Comparison of ENCODE assay signal across 8 cellular contexts in the genomic region with DNA sequence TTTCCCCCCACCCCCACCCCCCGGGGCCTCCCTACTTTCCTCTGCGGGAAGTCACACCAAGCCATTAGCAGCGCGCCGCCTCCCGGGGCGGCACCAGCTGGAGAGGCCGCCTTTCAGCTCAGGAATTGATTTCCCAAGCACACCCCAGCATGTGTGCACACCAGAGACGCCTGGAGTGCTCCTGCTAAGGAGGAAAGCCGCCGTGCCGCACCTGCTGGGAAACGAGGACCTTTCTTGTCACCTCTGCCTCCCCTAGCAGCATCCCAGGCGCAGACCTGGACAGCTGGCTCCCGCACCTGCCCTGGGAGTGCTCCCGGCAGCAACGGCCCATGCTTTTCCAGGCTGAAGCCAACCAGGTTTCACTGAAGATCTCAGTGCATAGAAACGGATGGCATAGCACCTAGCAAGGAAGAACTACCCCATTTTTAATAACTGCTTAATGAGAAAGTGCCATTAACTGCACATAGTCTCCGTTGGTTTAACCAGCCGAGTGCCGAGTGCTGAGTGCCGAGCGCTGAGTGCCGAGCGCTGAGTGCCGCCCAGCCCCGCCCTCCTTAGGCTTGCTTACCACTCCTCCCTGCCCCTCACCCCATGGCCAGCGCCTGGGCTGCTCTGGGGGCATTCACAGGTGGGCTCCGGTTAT.
DNase-seq lines count a peak whose midpoint lies in the region; ATAC-seq and TF ChIP-seq lines count a peak whose summit lies in the region.

No MANE protein-coding gene starts in this region.

- H3K27me3 ChIP-seq in AG04450 (ENCODE audit: control insufficient read depth, insufficient read depth, low read length) (peaks cover 12% of the 10 kb centered on the region), ascending aorta (no peaks in the 10 kb centered on the region), iPS-18a (ENCODE audit: control insufficient read depth, insufficient read depth, low read length) (peaks cover 29% of the 10 kb centered on the region)

- H3K4me3 ChIP-seq in AG04450 (ENCODE audit: low read depth, low read length): peak overlapping the region; percentile 48
- H3K4me3 ChIP-seq in ascending aorta: peak overlapping the region; percentile 43 to 65
- peak overlapping the region; percentile 53 for H3K4me3 ChIP-seq in iPS-18a (ENCODE audit: low read length)
- peak overlapping the region; percentile 32 for H3K4me3 ChIP-seq in skeletal muscle cell (ENCODE audit: low read depth, low read length)

- H3K9me3 ChIP-seq in AG04450 (ENCODE audit: control insufficient read depth, insufficient read depth, low read length): peaks cover 3% of the 10 kb centered on the region
- H3K9me3 ChIP-seq in ascending aorta: no peaks in the 10 kb centered on the region
- H3K9me3 ChIP-seq in iPS-18a (ENCODE audit: control insufficient read depth, low read depth, low read length): no peaks in the 10 kb centered on the region

- POLR2A ChIA-PET in AG04450 (lab: Yijun Ruan, JAX): no interaction called here

- H3K9ac ChIP-seq in iPS-18a (ENCODE audit: low read length): no peak overlapping the region

- no peaks in the 10 kb centered on the region for H3K36me3 ChIP-seq in ascending aorta
- H3K36me3 ChIP-seq in iPS-18a (ENCODE audit: control insufficient read depth, low read depth, low read length): no peaks in the 10 kb centered on the region

- DNase-seq in AG04450 (ENCODE audit: low read depth, low spot score) (no peak), LHCN-M2 (ENCODE audit: low read depth) (peak; percentile 27), ascending aorta (ENCODE audit: low spot score in 2 of 2) (no peak), skeletal muscle cell (ENCODE audit: low read depth) (no peak), OCI-M2 (lab: John Stamatoyannopoulos, UW; ENCODE audit: unreplicated experiment) (no peak), AML-193 (lab: John Stamatoyannopoulos, UW) (no peak)

- no peak for ATAC-seq in HG03442 (IDR thresholded peaks at IDR 0.05; ENCODE audit: unreplicated experiment)

- intact Hi-C loops in ascending aorta (cut with DNase I): no loop called here

- H3K27ac ChIP-seq in AG04450 (ENCODE audit: low read depth, low read length) (no peak overlapping the region), ascending aorta (no peak overlapping the region), iPS-18a (ENCODE audit: low read length) (no peak overlapping the region)

- H3K4me1 ChIP-seq in ascending aorta: no peaks in the 10 kb centered on the region
- H3K4me1 ChIP-seq in iPS-18a (ENCODE audit: control insufficient read depth, low read depth, low read length): peaks cover 5% of the 10 kb centered on the region

- CTCF ChIA-PET in AG04450 (lab: Charles Lee): interaction anchor here (0.6 to 1.5 kb wide), 4 partner anchors 21 to 333 kb away, joined by 3 to 9 read pairs (median 4); no protein-coding TSS in a partner anchor

- TF ChIP-seq CTCF in AG04450 (IDR thresholded peaks at IDR 0.05; ENCODE audit: low read depth, low read length) (no peak), ascending aorta (IDR thresholded peaks at IDR 0.05) (no peak)
